ENCODE assay signal across 18 cellular contexts in genomic region chr7:45726883-45727282, GRCh38.
DNase-seq lines count a peak whose midpoint lies in the region; ATAC-seq, FAIRE-seq and TF ChIP-seq lines count a peak whose summit lies in the region.
"Had no signal": no experiment of that assay in that cellular context is flagged by ENCODE, and none has a peak within 500 bp of the region (broad histone marks: within the 10 kb centered on the region; RNA-seq: fewer than 3 reads in every experiment).

No MANE protein-coding gene starts in this region.

- H3K4me2 ChIP-seq in BLaER1 treated with 17β-estradiol and CSF1 and Interleukin-3, amounts not matched to agents 10 nM and 100 nM, result no peak overlapping the region
- no peak overlapping the region for H3K4me2 ChIP-seq in H9 (ENCODE audit: insufficient read depth, insufficient read length, low read length)

- no peak overlapping the region for H2AK5ac ChIP-seq in H9 (ENCODE audit: insufficient read length, low read length)

- no peaks in the 10 kb centered on the region for H3K27me3 ChIP-seq in BLaER1 treated with 17β-estradiol and CSF1 and Interleukin-3, amounts not matched to agents 10 nM and 100 nM
- H3K27me3 ChIP-seq in H9 (ENCODE audit: insufficient read depth, low read length), result no peaks in the 10 kb centered on the region
- H3K27me3 ChIP-seq in right atrium auricular region, result no peaks in the 10 kb centered on the region
- H3K27me3 ChIP-seq: BE2C had no signal

- H3K27me3 Mint-ChIP-seq in H9 (ENCODE audit: low read depth) (no peaks in the 10 kb centered on the region), natural killer cell (ENCODE audit: low read depth in 2 of 2) (no peaks in the 10 kb centered on the region)

- no peak overlapping the region for H3K4me3 Mint-ChIP-seq in H9
- no peak overlapping the region for H3K4me3 Mint-ChIP-seq in natural killer cell
- H3K4me3 Mint-ChIP-seq: CD8-positive, alpha-beta memory T cell had no signal

- no peak overlapping the region for H4K8ac ChIP-seq in H9 (replicated peaks; ENCODE audit: insufficient read length, low read depth, low read length)

- no peak overlapping the region for H3K56ac ChIP-seq in H9 (ENCODE audit: insufficient read length, low read depth, low read length)

- H4K5ac ChIP-seq in H9 (ENCODE audit: insufficient read length, low read depth, low read length), result no peak overlapping the region

- H3K23ac ChIP-seq in H9 (ENCODE audit: insufficient read length, low read depth, low read length), result no peak overlapping the region

- H3K4me1 Mint-ChIP-seq in H9 (peaks cover 0 to 11% of the 10 kb centered on the region in 2 experiments; a peak in 2 of 4 replicates), natural killer cell (no peaks in the 10 kb centered on the region)
- H3K4me1 Mint-ChIP-seq: CD8-positive, alpha-beta memory T cell had no signal

- no peaks in the 10 kb centered on the region; a peak in 2 of 20 replicates for H3K4me1 ChIP-seq in BLaER1 treated with 17β-estradiol and CSF1 and Interleukin-3, amounts not matched to agents 10 nM and 100 nM
- H3K4me1 ChIP-seq in H9 (ENCODE audit: insufficient read depth, low read length) (no peaks in the 10 kb centered on the region), kidney (ENCODE audit: control insufficient read depth in 1 of 2, insufficient read depth in 1 of 2, low read depth in 1 of 2, low read length in 2 of 2) (no peaks in the 10 kb centered on the region), right atrium auricular region (no peaks in the 10 kb centered on the region)
- H3K4me1 ChIP-seq: BE2C, Caco-2, HAP-1 had no signal

- H2BK120ac ChIP-seq in H9 (ENCODE audit: low read depth, low read length, poor library complexity, severe bottlenecking), result no peak overlapping the region

- H3K9me3 Mint-ChIP-seq in H9 (peaks cover 9 to 10% of the 10 kb centered on the region in 2 experiments; a peak in 4 of 5 replicates), natural killer cell (no peaks in the 10 kb centered on the region)

- H3K4me3 ChIP-seq in BLaER1 treated with 17β-estradiol and CSF1 and Interleukin-3, amounts not matched to agents 10 nM and 100 nM, result peak overlapping the region in 6 of 10 experiments; percentile 14 to 31 (median 27); a peak in 6 of 20 replicates
- H3K4me3 ChIP-seq in kidney (ENCODE audit: low read length in 2 of 2) (no peak overlapping the region), right atrium auricular region (no peak overlapping the region)
- H3K4me3 ChIP-seq: HAP-1 had no signal

- H4K20me1 ChIP-seq in BLaER1 treated with 17β-estradiol and CSF1 and Interleukin-3, amounts not matched to agents 10 nM and 100 nM, result no peaks in the 10 kb centered on the region; a peak in 1 of 22 replicates
- no peaks in the 10 kb centered on the region for H4K20me1 ChIP-seq in H9 (ENCODE audit: control insufficient read depth, insufficient read depth, insufficient read length)

- H2AFZ ChIP-seq in H9 (ENCODE audit: low read length), result no peak overlapping the region

- H4K91ac ChIP-seq in H9 (ENCODE audit: insufficient read length, low read depth, low read length), result no peak overlapping the region

- H3T11ph ChIP-seq in H9 (ENCODE audit: low read length), result no peak overlapping the region

- H3K4ac ChIP-seq in H9 (ENCODE audit: low read depth, low read length), result no peak overlapping the region

- no peak overlapping the region for H2BK12ac ChIP-seq in H9 (ENCODE audit: insufficient read length, low read depth, low read length)

- peaks cover 16 to 25% (median 20%) of the 10 kb centered on the region in 11 experiments for H3K9me3 ChIP-seq in BLaER1 treated with 17β-estradiol and CSF1 and Interleukin-3, amounts not matched to agents 10 nM and 100 nM (replicated peaks in 1 of 11)
- no peaks in the 10 kb centered on the region for H3K9me3 ChIP-seq in H9 (ENCODE audit: control insufficient read depth, low read depth, low read length)
- no peaks in the 10 kb centered on the region for H3K9me3 ChIP-seq in kidney (ENCODE audit: control insufficient read depth in 1 of 2, low read length in 2 of 2)
- H3K9me3 ChIP-seq in right atrium auricular region, result no peaks in the 10 kb centered on the region
- H3K9me3 ChIP-seq: BE2C, HAP-1 had no signal

- no peak overlapping the region; the same call in 1 of the 2 replicates for H2BK15ac ChIP-seq in H9 (ENCODE audit: low read depth, low read length)

- DNase-seq in H9, result peak; percentile 22
- peak; percentile 43 for DNase-seq in kidney
- DNase-seq in posterior vena cava (ENCODE audit: low spot score), result peak; percentile 75
- DNase-seq in GM12892 (ENCODE audit: insufficient read length), result no peak
- no peak for DNase-seq in natural killer cell
- DNase-seq in right atrium auricular region (ENCODE audit: low spot score), result no peak
- DNase-seq: BE2C; Caco-2; CD8-positive, alpha-beta memory T cell; DMS53; GF-D8; GOT3 had no signal

- H3K36me3 Mint-ChIP-seq in H9 (ENCODE audit: insufficient read depth in 1 of 3, low read depth in 3 of 3) (peaks cover 35 to 49% (median 47%) of the 10 kb centered on the region in 3 experiments), natural killer cell (peaks cover 23% of the 10 kb centered on the region)

- no peak overlapping the region for H2BK5ac ChIP-seq in H9 (ENCODE audit: insufficient read length, low read length)

- TF ChIP-seq POLR2A in GM12892 (IDR thresholded peaks at IDR 0.05; ENCODE audit: low read depth, low read length), result no peak

- whole genome bisulfite sequencing in H9 (ENCODE audit: extremely low coverage, insufficient read length, low lambda C conversion rate), result no CpG with 5 or more reads among the region's 29 CpGs

- H3K79me1 ChIP-seq in H9 (ENCODE audit: insufficient read depth, low read depth, low read length, poor library complexity, severe bottlenecking), result no peaks in the 10 kb centered on the region

- ATAC-seq in HG03521 (IDR thresholded peaks at IDR 0.05; ENCODE audit: unreplicated experiment) (no peak), natural killer cell (no peak)

- H3K14ac ChIP-seq in H9 (ENCODE audit: insufficient read depth, low read length), result no peak overlapping the region

- no peak overlapping the region for H3K9ac ChIP-seq in BLaER1 treated with 17β-estradiol and CSF1 and Interleukin-3, amounts not matched to agents 10 nM and 100 nM
- H3K9ac ChIP-seq in H9 (ENCODE audit: extremely low read depth, insufficient read length, low read length) (no peak overlapping the region), kidney (ENCODE audit: low read length in 2 of 2) (no peak overlapping the region)

- intact Hi-C loops in kidney (cut with DNase I), result no loop called here
- intact Hi-C loops in posterior vena cava (cut with DNase I), result no loop called here
- intact Hi-C loops in natural killer cell (cut with micrococcal nuclease), result no loop called here

- peaks cover 52 to 79% (median 63%) of the 10 kb centered on the region in 11 experiments for H3K36me3 ChIP-seq in BLaER1 treated with 17β-estradiol and CSF1 and Interleukin-3, amounts not matched to agents 10 nM and 100 nM
- H3K36me3 ChIP-seq in kidney (ENCODE audit: control insufficient read depth in 1 of 2, insufficient read depth in 2 of 2, low read length in 2 of 2), result peaks cover 8% of the 10 kb centered on the region in 2 donors
- peaks cover 43% of the 10 kb centered on the region for H3K36me3 ChIP-seq in right atrium auricular region

- TF ChIP-seq CTCF in H9 (conservative IDR thresholded peaks at IDR 0.05) (no peak), kidney (IDR thresholded peaks at IDR 0.05; ENCODE audit: borderline replicate concordance, extremely low read depth, insufficient read depth) (no peak), natural killer cell (IDR thresholded peaks at IDR 0.05) (no peak), right atrium auricular region (IDR thresholded peaks at IDR 0.05) (no peak)

- H3K27ac Mint-ChIP-seq in H9 (no peak overlapping the region), natural killer cell (no peak overlapping the region)
- H3K27ac Mint-ChIP-seq: CD8-positive, alpha-beta memory T cell had no signal

- no peak overlapping the region for H2BK20ac ChIP-seq in H9 (ENCODE audit: low read depth, low read length, poor library complexity, severe bottlenecking)

- no peaks in the 10 kb centered on the region for H3K79me2 ChIP-seq in H9 (ENCODE audit: insufficient read depth, low read length)

- no peak overlapping the region for H3K18ac ChIP-seq in H9 (ENCODE audit: insufficient read length, low read depth, low read length)

- no peaks in the 10 kb centered on the region for H3K23me2 ChIP-seq in H9 (ENCODE audit: insufficient read length, low read depth, low read length, poor library complexity, severe bottlenecking)

- FAIRE-seq in kidney (lab: Jason Lieb, UNC) (no peak), GM12892 (lab: Jason Lieb, UNC) (no peak)
- FAIRE-seq: A204.1, GM18507, HTR-8/SVneo had no signal

- H3K27ac ChIP-seq in BLaER1 treated with 17β-estradiol and CSF1 and Interleukin-3, amounts not matched to agents 10 nM and 100 nM, result no peak overlapping the region
- no peak overlapping the region for H3K27ac ChIP-seq in H9 (ENCODE audit: insufficient read length, low read depth, low read length)
- H3K27ac ChIP-seq in kidney (ENCODE audit: low read depth in 2 of 2, low read length in 2 of 2), result no peak overlapping the region
- H3K27ac ChIP-seq in right atrium auricular region, result no peak overlapping the region

Comparison
In these comparisons a context has a peak if more than half of its experiments do, and no peak if none do; other contexts are left out.
1. H3K4me3 ChIP-seq: peak in BLaER1 treated with 17β-estradiol and CSF1 and Interleukin-3, amounts not matched to agents 10 nM and 100 nM (6 of 10); none in kidney (0 of 2) and right atrium auricular region (0 of 2).
2. DNase-seq: peak in H9 (single experiment), kidney (single experiment) and posterior vena cava (single experiment); none in GM12892 (single experiment), natural killer cell (single experiment) and right atrium auricular region (single experiment).